8 cellular contexts compared by ENCODE assay signal in genomic region chr17:18260332-18261145, GRCh38. TPM values are rescaled to one million over a fixed set of nuclear protein-coding genes. Genes with fewer than 3 reads are reported as not detected.
DNase-seq lines count a peak whose midpoint lies in the region; TF ChIP-seq lines count a peak whose summit lies in the region.

A gene with protein sequence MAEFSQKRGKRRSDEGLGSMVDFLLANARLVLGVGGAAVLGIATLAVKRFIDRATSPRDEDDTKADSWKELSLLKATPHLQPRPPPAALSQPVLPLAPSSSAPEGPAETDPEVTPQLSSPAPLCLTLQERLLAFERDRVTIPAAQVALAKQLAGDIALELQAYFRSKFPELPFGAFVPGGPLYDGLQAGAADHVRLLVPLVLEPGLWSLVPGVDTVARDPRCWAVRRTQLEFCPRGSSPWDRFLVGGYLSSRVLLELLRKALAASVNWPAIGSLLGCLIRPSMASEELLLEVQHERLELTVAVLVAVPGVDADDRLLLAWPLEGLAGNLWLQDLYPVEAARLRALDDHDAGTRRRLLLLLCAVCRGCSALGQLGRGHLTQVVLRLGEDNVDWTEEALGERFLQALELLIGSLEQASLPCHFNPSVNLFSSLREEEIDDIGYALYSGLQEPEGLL (plus strand): TSS chr17:18260662. CDS start chr17:18262721, 2,059 bp downstream.

- H3K14ac ChIP-seq in H9 (ENCODE audit: insufficient read depth, low read length) = peak within 1 kb of the TSS; percentile 62; the same call in 1 of the 2 replicates

- H2BK5ac ChIP-seq in H9 (ENCODE audit: insufficient read length, low read length) = no peak within 1 kb of the TSS

- H3K27ac Mint-ChIP-seq in H9 = peak within 1 kb of the TSS; percentile 52 to 89 (median 76); a peak in 6 of 7 replicates

- H2BK12ac ChIP-seq in H9 (ENCODE audit: insufficient read length, low read depth, low read length) = no peak within 1 kb of the TSS

- H2BK20ac ChIP-seq in H9 (ENCODE audit: low read depth, low read length, poor library complexity, severe bottlenecking) = no peak within 1 kb of the TSS

- WGBS in H9 (ENCODE audit: extremely low coverage, insufficient read length, low lambda C conversion rate) = no CpG with 5 or more reads among the region's 72 CpGs

- H3K18ac ChIP-seq in H9 (ENCODE audit: insufficient read length, low read depth, low read length) = peak within 1 kb of the TSS; percentile 43

- H4K8ac ChIP-seq in H9 (replicated peaks; ENCODE audit: insufficient read length, low read depth, low read length) = no peak within 1 kb of the TSS

- H2AK5ac ChIP-seq in H9 (ENCODE audit: insufficient read length, low read length) = no peak within 1 kb of the TSS

- peaks cover 21 to 37% of the 10 kb centered on the region in 2 experiments for H3K4me1 Mint-ChIP-seq in H9

- H3K36me3 Mint-ChIP-seq in H9 (ENCODE audit: insufficient read depth in 1 of 3, low read depth in 3 of 3) = peaks cover 6 to 26% (median 22%) of the 10 kb centered on the region in 3 experiments

- H3T11ph ChIP-seq in H9 (ENCODE audit: low read length) = no peak within 1 kb of the TSS

- no peak within 1 kb of the TSS for H3K23ac ChIP-seq in H9 (ENCODE audit: insufficient read length, low read depth, low read length)

- H2AFZ ChIP-seq in H9 (ENCODE audit: low read length) = no peak within 1 kb of the TSS
- peak within 1 kb of the TSS; percentile 75 for H2AFZ ChIP-seq in neuron (ENCODE audit: low read depth, low read length)

- H3K79me1 ChIP-seq in H9 (ENCODE audit: insufficient read depth, low read depth, low read length, poor library complexity, severe bottlenecking) = no peaks in the 10 kb centered on the region

- peak within 1 kb of the TSS; percentile 75 for H3K4me3 ChIP-seq in MG63
- peak within 1 kb of the TSS; percentile 65 for H3K4me3 ChIP-seq in neuron (ENCODE audit: low read length)

- no peak within 1 kb of the TSS for H3K56ac ChIP-seq in H9 (ENCODE audit: insufficient read length, low read depth, low read length)

- peak within 1 kb of the TSS; percentile 75 for H3K9ac ChIP-seq in ES-I3 (ENCODE audit: low read depth, low read length)
- peak within 1 kb of the TSS; percentile 66 for H3K9ac ChIP-seq in H9 (ENCODE audit: extremely low read depth, insufficient read length, low read length)

- DNase-seq in H9 = peak; percentile 100
- DNase-seq in MG63 = peak; percentile 91
- peak; percentile 29 for DNase-seq in SIG-M5 (lab: John Stamatoyannopoulos, UW)
- DNase-seq in activated gamma-delta T cell treated with anti-CD3 and anti-CD28 coated beads, Interleukin-2, amount 50 U/mL, for 16 hours (ENCODE audit: low read depth) = peak; percentile 86
- DNase-seq in foreskin melanocyte = peak; percentile 84
- DNase-seq in stromal cell of bone marrow (ENCODE audit: low read depth) = peak; percentile 91

- TF ChIP-seq CTCF in H9 (conservative IDR thresholded peaks at IDR 0.05) = no peak

- H2BK120ac ChIP-seq in H9 (ENCODE audit: low read depth, low read length, poor library complexity, severe bottlenecking) = no peak within 1 kb of the TSS

- no peak within 1 kb of the TSS for H4K5ac ChIP-seq in H9 (ENCODE audit: insufficient read length, low read depth, low read length)

- peak within 1 kb of the TSS; percentile 26 for H3K4me2 ChIP-seq in H9 (ENCODE audit: insufficient read depth, insufficient read length, low read length)

- H3K36me3 ChIP-seq in ES-I3 (ENCODE audit: insufficient read depth, low read length) (peaks cover 5% of the 10 kb centered on the region), MG63 (peaks cover 3% of the 10 kb centered on the region), neuron (ENCODE audit: insufficient read depth, low read length) (peaks cover 27% of the 10 kb centered on the region)

- H4K20me1 ChIP-seq in H9 (ENCODE audit: control insufficient read depth, insufficient read depth, insufficient read length) = no peaks in the 10 kb centered on the region

- H3K27me3 Mint-ChIP-seq in H9 (ENCODE audit: low read depth) = no peaks in the 10 kb centered on the region

- no peak within 1 kb of the TSS for H3K4ac ChIP-seq in H9 (ENCODE audit: low read depth, low read length)

- peaks cover 12% of the 10 kb centered on the region for H3K23me2 ChIP-seq in H9 (ENCODE audit: insufficient read length, low read depth, low read length, poor library complexity, severe bottlenecking)

- H3K9me3 ChIP-seq in ES-I3 (ENCODE audit: control insufficient read depth, insufficient read depth, low read length) (no peaks in the 10 kb centered on the region), H9 (ENCODE audit: control insufficient read depth, low read depth, low read length) (no peaks in the 10 kb centered on the region), MG63 (no peaks in the 10 kb centered on the region), neuron (ENCODE audit: low read length) (no peaks in the 10 kb centered on the region)

- H3K4me1 ChIP-seq in ES-I3 (ENCODE audit: insufficient read depth, low read length) (peaks cover 18% of the 10 kb centered on the region), H9 (ENCODE audit: insufficient read depth, low read length) (no peaks in the 10 kb centered on the region), neuron (ENCODE audit: insufficient read depth, low read length) (peaks cover 22% of the 10 kb centered on the region)

- H3K27ac ChIP-seq in H9 (ENCODE audit: insufficient read length, low read depth, low read length) = no peak within 1 kb of the TSS

- H4K91ac ChIP-seq in H9 (ENCODE audit: insufficient read length, low read depth, low read length) = no peak within 1 kb of the TSS

- no peaks in the 10 kb centered on the region for H3K27me3 ChIP-seq in H9 (ENCODE audit: insufficient read depth, low read length)
- H3K27me3 ChIP-seq in MG63 = no peaks in the 10 kb centered on the region
- H3K27me3 ChIP-seq in neuron (ENCODE audit: insufficient read depth, low read length) = no peaks in the 10 kb centered on the region

- H2BK15ac ChIP-seq in H9 (ENCODE audit: low read depth, low read length) = no peak within 1 kb of the TSS

- H3K4me3 Mint-ChIP-seq in H9 = peak within 1 kb of the TSS; percentile 78 to 85

- H3K9me3 Mint-ChIP-seq in H9 = no peaks in the 10 kb centered on the region

- no peaks in the 10 kb centered on the region; the same call in 1 of the 2 replicates for H3K79me2 ChIP-seq in H9 (ENCODE audit: insufficient read depth, low read length)

RNA-seq across cellular contexts. Expression of the gene that starts here (rescaled TPM):
- total RNA-seq in H9 (2021) = 10.2 and 10.3 TPM in 2 replicates
- 3.2 and 19.9 TPM in 2 replicates for total RNA-seq in MG63 (2014; rRNA removed; shearing (Covaris generic); ENCODE audit: low replicate concordance)

Comparison
In these comparisons a context has a peak if more than half of its experiments do, and no peak if none do; other contexts are left out.
1. DNase-seq: peak in every context shown above with its lines; median percentile 100 in H9; 91 in MG63; 91 in stromal cell of bone marrow; 86 in activated gamma-delta T cell treated with anti-CD3 and anti-CD28 coated beads, Interleukin-2, amount 50 U/mL, for 16 hours; 84 in foreskin melanocyte; 29 in SIG-M5.